ENCODE assay signal across 1 cellular context in the genomic region with DNA sequence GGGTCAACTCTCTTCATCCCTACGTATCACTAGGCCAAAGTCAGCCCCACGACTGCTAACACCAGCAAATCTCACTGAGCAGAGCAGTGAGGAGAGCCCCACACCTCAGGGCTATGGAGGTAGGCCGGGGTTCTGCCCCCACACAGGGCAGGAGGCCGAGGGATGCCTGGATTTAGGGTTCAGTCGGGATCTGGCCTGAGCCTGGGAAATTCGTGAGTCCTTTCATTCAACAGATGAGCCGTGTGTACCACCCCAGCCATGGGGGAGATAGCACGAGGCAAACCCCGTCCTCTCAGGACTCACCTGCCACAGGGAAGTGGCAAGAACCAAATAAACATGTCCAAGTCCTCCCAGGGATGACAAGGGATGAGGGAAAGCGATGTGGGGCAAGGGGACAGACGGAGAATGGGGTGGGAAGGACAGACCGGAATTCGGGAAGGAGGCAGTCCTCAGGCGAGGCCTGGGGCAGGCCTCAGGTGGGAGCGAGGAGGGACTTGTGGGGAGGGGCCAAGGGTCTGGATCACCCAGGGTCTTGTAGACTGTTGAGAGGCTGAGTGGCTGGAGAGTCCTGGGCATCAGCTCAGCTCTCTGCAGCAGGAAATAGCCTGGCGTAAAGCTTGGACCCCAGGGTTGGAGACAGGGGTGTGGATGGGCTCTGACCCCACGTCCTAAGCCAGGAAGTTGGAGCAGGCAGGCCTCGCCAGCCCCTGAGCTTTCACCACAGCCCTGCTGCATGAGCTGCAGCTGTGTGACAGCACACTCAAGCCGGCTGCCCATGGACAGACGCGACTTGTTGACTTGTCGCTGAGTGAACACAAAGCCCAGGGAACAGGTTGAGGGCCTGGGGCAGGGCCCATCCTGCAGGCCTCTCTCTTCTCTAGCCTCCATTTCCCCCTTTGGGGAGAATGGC.
TF ChIP-seq lines count a peak whose summit lies in the region.

No MANE protein-coding gene starts in this region.

TF ChIP-seq in A549, 52 proteins besides CTCF, POLR2A, EP300 and RAD21 (continued from another document):
- TF ChIP-seq MAZ (IDR thresholded peaks at IDR 0.05; ENCODE audit: borderline replicate concordance, low read depth, low read length): no peak
- TF ChIP-seq HEYL (CRISPR knock-in tag; IDR thresholded peaks at IDR 0.05): no peak
- no peak for TF ChIP-seq NFE2L2 (conservative IDR thresholded peaks at IDR 0.05; ENCODE audit: low read length)
- TF ChIP-seq ESRRA (IDR thresholded peaks at IDR 0.05; ENCODE audit: borderline replicate concordance, low read length): no peak
- TF ChIP-seq, protein P1, sequence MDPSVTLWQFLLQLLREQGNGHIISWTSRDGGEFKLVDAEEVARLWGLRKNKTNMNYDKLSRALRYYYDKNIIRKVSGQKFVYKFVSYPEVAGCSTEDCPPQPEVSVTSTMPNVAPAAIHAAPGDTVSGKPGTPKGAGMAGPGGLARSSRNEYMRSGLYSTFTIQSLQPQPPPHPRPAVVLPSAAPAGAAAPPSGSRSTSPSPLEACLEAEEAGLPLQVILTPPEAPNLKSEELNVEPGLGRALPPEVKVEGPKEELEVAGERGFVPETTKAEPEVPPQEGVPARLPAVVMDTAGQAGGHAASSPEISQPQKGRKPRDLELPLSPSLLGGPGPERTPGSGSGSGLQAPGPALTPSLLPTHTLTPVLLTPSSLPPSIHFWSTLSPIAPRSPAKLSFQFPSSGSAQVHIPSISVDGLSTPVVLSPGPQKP (IDR thresholded peaks at IDR 0.05; ENCODE audit: low read depth, low read length): no peak
- no peak for TF ChIP-seq RCOR1 (IDR thresholded peaks at IDR 0.05; ENCODE audit: low read depth, low read length)
- TF ChIP-seq, protein P2, sequence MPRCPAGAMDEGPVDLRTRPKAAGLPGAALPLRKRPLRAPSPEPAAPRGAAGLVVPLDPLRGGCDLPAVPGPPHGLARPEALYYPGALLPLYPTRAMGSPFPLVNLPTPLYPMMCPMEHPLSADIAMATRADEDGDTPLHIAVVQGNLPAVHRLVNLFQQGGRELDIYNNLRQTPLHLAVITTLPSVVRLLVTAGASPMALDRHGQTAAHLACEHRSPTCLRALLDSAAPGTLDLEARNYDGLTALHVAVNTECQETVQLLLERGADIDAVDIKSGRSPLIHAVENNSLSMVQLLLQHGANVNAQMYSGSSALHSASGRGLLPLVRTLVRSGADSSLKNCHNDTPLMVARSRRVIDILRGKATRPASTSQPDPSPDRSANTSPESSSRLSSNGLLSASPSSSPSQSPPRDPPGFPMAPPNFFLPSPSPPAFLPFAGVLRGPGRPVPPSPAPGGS (IDR thresholded peaks at IDR 0.05): no peak
- TF ChIP-seq, protein P3, sequence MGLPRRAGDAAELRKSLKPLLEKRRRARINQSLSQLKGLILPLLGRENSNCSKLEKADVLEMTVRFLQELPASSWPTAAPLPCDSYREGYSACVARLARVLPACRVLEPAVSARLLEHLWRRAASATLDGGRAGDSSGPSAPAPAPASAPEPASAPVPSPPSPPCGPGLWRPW (IDR thresholded peaks at IDR 0.05): no peak
- TF ChIP-seq KDM5A (IDR thresholded peaks at IDR 0.05): no peak
- no peak for TF ChIP-seq CHD2 (IDR thresholded peaks at IDR 0.05; ENCODE audit: low read length, partially characterized antibody)
- TF ChIP-seq EHMT2 (IDR thresholded peaks at IDR 0.05; ENCODE audit: low read depth): no peak
- no peak for TF ChIP-seq ZNF302 (CRISPR knock-in tag; IDR thresholded peaks at IDR 0.05)
- no peak for TF ChIP-seq TP53 (CRISPR knock-in tag; IDR thresholded peaks at IDR 0.05)
